Comparison of ENCODE assay signal across 8 cellular contexts in genomic region chr10:6669269-6669859, GRCh38.
DNase-seq lines count a peak whose midpoint lies in the region; ATAC-seq and TF ChIP-seq lines count a peak whose summit lies in the region.

No MANE protein-coding gene starts in this region.

- H3K36me3 Mint-ChIP-seq in CD4-positive, CD25-positive, alpha-beta regulatory T cell = no peaks in the 10 kb centered on the region

- no peak overlapping the region for H3K27ac ChIP-seq in CD4-positive, CD25-positive, alpha-beta regulatory T cell (ENCODE audit: insufficient read depth, low read length, poor library complexity, severe bottlenecking)
- no peak overlapping the region for H3K27ac ChIP-seq in RWPE1

- H3K27ac Mint-ChIP-seq in CD4-positive, CD25-positive, alpha-beta regulatory T cell = no peak overlapping the region

- POLR2A ChIA-PET in RWPE1 (lab: Yijun Ruan, JAX; ENCODE audit: low non-redundant PET) = no interaction called here

- peaks cover 12% of the 10 kb centered on the region for H3K4me1 ChIP-seq in CD4-positive, CD25-positive, alpha-beta regulatory T cell (ENCODE audit: control insufficient read depth, insufficient read depth, low read length, poor library complexity, severe bottlenecking)

- peaks cover 20% of the 10 kb centered on the region for H3K27me3 Mint-ChIP-seq in CD4-positive, CD25-positive, alpha-beta regulatory T cell

- peak in 2 of 3 donors; percentile 22 to 70 for DNase-seq in CD4-positive, CD25-positive, alpha-beta regulatory T cell
- DNase-seq in H7 = peak; percentile 14
- DNase-seq in RWPE1 (ENCODE audit: low spot score) = peak; percentile 62
- DNase-seq in fibroblast of gingiva (ENCODE audit: low read depth) = peak; percentile 54
- peak; percentile 26 for DNase-seq in pulmonary artery endothelial cell (ENCODE audit: low read depth, low spot score)
- no peak for DNase-seq in NK-92 (lab: John Stamatoyannopoulos, UW; ENCODE audit: unreplicated experiment)

- peaks cover 5% of the 10 kb centered on the region for H3K27me3 ChIP-seq in CD4-positive, CD25-positive, alpha-beta regulatory T cell (ENCODE audit: control insufficient read depth, insufficient read depth, low read length)
- H3K27me3 ChIP-seq in H7 (ENCODE audit: control insufficient read depth, insufficient read depth, low read length) = no peaks in the 10 kb centered on the region

- H3K4me3 Mint-ChIP-seq in CD4-positive, CD25-positive, alpha-beta regulatory T cell = no peak overlapping the region

- peaks cover 0 to 18% (median 8%) of the 10 kb centered on the region in 4 donors for H3K4me1 Mint-ChIP-seq in CD4-positive, CD25-positive, alpha-beta regulatory T cell

- no peaks in the 10 kb centered on the region for H3K36me3 ChIP-seq in CD4-positive, CD25-positive, alpha-beta regulatory T cell (ENCODE audit: control insufficient read depth, insufficient read depth, low read length)
- H3K36me3 ChIP-seq in H7 (replicated peaks; ENCODE audit: control insufficient read depth, insufficient read depth, low read length) = no peaks in the 10 kb centered on the region

- peaks cover 0 to 2% (median 0%) of the 10 kb centered on the region in 7 donors for H3K9me3 Mint-ChIP-seq in CD4-positive, CD25-positive, alpha-beta regulatory T cell

- ATAC-seq in CD4-positive, CD25-positive, alpha-beta regulatory T cell (ENCODE audit: low read depth in 2 of 2) = peak in 1 of 2 donors; percentile 30
- ATAC-seq in HG02852 (IDR thresholded peaks at IDR 0.05; ENCODE audit: unreplicated experiment) (no peak), HG03469 (IDR thresholded peaks at IDR 0.05; ENCODE audit: unreplicated experiment) (no peak)

- CTCF ChIA-PET in RWPE1 (lab: Yijun Ruan, JAX) = interaction anchor here (0.6 to 2.4 kb wide), 8 partner anchors 10 to 747 kb away, joined by 3 to 7 read pairs (median 3); no protein-coding TSS in a partner anchor

- H3K4me3 ChIP-seq in CD4-positive, CD25-positive, alpha-beta regulatory T cell (ENCODE audit: low read depth, low read length) = no peak overlapping the region
- no peak overlapping the region for H3K4me3 ChIP-seq in H7 (ENCODE audit: insufficient read depth, low read depth, low read length)

- peak; percentile 86 for TF ChIP-seq CTCF in RWPE1 (conservative IDR thresholded peaks at IDR 0.05; ENCODE audit: low read depth)

- H3K9me3 ChIP-seq in CD4-positive, CD25-positive, alpha-beta regulatory T cell (ENCODE audit: control insufficient read depth in 2 of 2, low read length in 2 of 2) = no peaks in the 10 kb centered on the region
